Comparison of ENCODE assay signal across 8 cellular contexts in genomic region chr17:60036796-60037677, GRCh38. TPM values are rescaled to one million over a fixed set of nuclear protein-coding genes. Genes with fewer than 3 reads are reported as not detected.
DNase-seq lines count a peak whose midpoint lies in the region; ATAC-seq and TF ChIP-seq lines count a peak whose summit lies in the region.

No MANE protein-coding gene starts in this region.

- TF ChIP-seq CTCF in cardiac fibroblast (IDR thresholded peaks at IDR 0.05; ENCODE audit: low read depth, low read length) (peak; percentile 98), kidney epithelial cell (IDR thresholded peaks at IDR 0.05; ENCODE audit: insufficient read depth, low read length, poor library complexity, severe bottlenecking) (peak; percentile 97)

- H3K27me3 ChIP-seq in kidney epithelial cell (ENCODE audit: control insufficient read depth, insufficient read depth, low read length): peaks cover 3% of the 10 kb centered on the region

- no peak overlapping the region for H3K4me3 ChIP-seq in cardiac fibroblast (replicated peaks in 1 of 2; ENCODE audit: low read depth in 2 of 2, low read length in 2 of 2)
- H3K4me3 ChIP-seq in kidney epithelial cell (ENCODE audit: low read depth, low read length): no peak overlapping the region

- DNase-seq in EL: peak; percentile 73
- peak; percentile 87 for DNase-seq in NCI-H2227 (lab: John Stamatoyannopoulos, UW; ENCODE audit: unreplicated experiment)
- DNase-seq in activated CD4-positive, CD25-positive, alpha-beta regulatory T cell (lab: John Stamatoyannopoulos, UW): peak; percentile 42 to 46 (median 42)
- peak; percentile 70 to 78 for DNase-seq in cardiac fibroblast (ENCODE audit: low read depth in 2 of 2)
- peak; percentile 26 for DNase-seq in kidney epithelial cell (ENCODE audit: low read depth)
- DNase-seq in stimulated activated CD4-positive, alpha-beta T cell treated with anti-CD3 and anti-CD28 coated beads, Interleukin-1b, Interleukin-23, amount 100 ng/mL, for 4 hours (ENCODE audit: low read depth in 2 of 2): peak; percentile 56 to 57

- ATAC-seq in HG02798 (IDR thresholded peaks at IDR 0.05; ENCODE audit: poor library complexity, unreplicated experiment): peak; percentile 77
- no peak for ATAC-seq in HG03565 (IDR thresholded peaks at IDR 0.05; ENCODE audit: unreplicated experiment)

- H3K36me3 ChIP-seq in kidney epithelial cell (ENCODE audit: control insufficient read depth, insufficient read depth, low read length): no peaks in the 10 kb centered on the region

RNA-seq across cellular contexts. Expression of gene HEATR6, which starts 41.7 kb away (rescaled TPM):
- total RNA-seq in kidney epithelial cell: 24.9 and 33.8 TPM in 2 replicates

Comparison
In these comparisons a context has a peak if more than half of its experiments do, and no peak if none do; other contexts are left out.
1. DNase-seq: peak in every context shown above with its lines; median percentile 87 in NCI-H2227; 74 in cardiac fibroblast; 73 in EL; 56 in stimulated activated CD4-positive, alpha-beta T cell treated with anti-CD3 and anti-CD28 coated beads, Interleukin-1b, Interleukin-23, amount 100 ng/mL, for 4 hours; 42 in activated CD4-positive, CD25-positive, alpha-beta regulatory T cell; 26 in kidney epithelial cell.